ENCODE assay signal across 22 cellular contexts in genomic region chr7:140773104-140773503, GRCh38.
"Had no signal": no experiment of that assay in that cellular context is flagged by ENCODE, and none has a peak within 500 bp of the region (broad histone marks: within the 10 kb centered on the region; RNA-seq: fewer than 3 reads in every experiment).

No MANE protein-coding gene starts in this region.

- ATAC-seq: esophagus mucosa; gastrocnemius medialis; mucosa of descending colon; natural killer cell treated with Interleukin-12 subunit alpha and Interleukin-12 subunit beta and Interleukin-15 and Interleukin-18, amount 100 ng/mL, for 72 hours; stimulated activated memory B cell treated with anti-CD40 and anti-IgM and Interleukin-4, amounts not matched to agents 10 μg/mL and 1 μg/mL and 100 μg/mL, for 72 hours; stimulated activated naive CD8-positive, alpha-beta T cell treated with anti-CD3 and anti-CD28 coated beads, Interleukin-15, amount 100 ng/mL, for 72 hours; upper lobe of right lung had no signal

- H3K9me3 ChIP-seq: gastrocnemius medialis, heart right ventricle, mucosa of descending colon, ovary, right atrium auricular region, testis, upper lobe of right lung, vagina had no signal

- H3K4me3 Mint-ChIP-seq: natural killer cell treated with Interleukin-12 subunit alpha and Interleukin-12 subunit beta and Interleukin-15 and Interleukin-18, amount 100 ng/mL, for 72 hours; neural progenitor cell; stimulated activated memory B cell treated with anti-CD40 and anti-IgM and Interleukin-4, amounts not matched to agents 10 μg/mL and 1 μg/mL and 100 μg/mL, for 72 hours; stimulated activated naive CD8-positive, alpha-beta T cell treated with anti-CD3 and anti-CD28 coated beads, Interleukin-15, amount 100 ng/mL, for 72 hours had no signal

- H3K4me1 Mint-ChIP-seq: neural progenitor cell; stimulated activated memory B cell treated with anti-CD40 and anti-IgM and Interleukin-4, amounts not matched to agents 10 μg/mL and 1 μg/mL and 100 μg/mL, for 72 hours; stimulated activated naive CD8-positive, alpha-beta T cell treated with anti-CD3 and anti-CD28 coated beads, Interleukin-15, amount 100 ng/mL, for 72 hours had no signal

- H3K27ac Mint-ChIP-seq: natural killer cell treated with Interleukin-12 subunit alpha and Interleukin-12 subunit beta and Interleukin-15 and Interleukin-18, amount 100 ng/mL, for 72 hours; neural progenitor cell; stimulated activated memory B cell treated with anti-CD40 and anti-IgM and Interleukin-4, amounts not matched to agents 10 μg/mL and 1 μg/mL and 100 μg/mL, for 72 hours; stimulated activated naive CD8-positive, alpha-beta T cell treated with anti-CD3 and anti-CD28 coated beads, Interleukin-15, amount 100 ng/mL, for 72 hours had no signal

- DNase-seq: cortex of kidney; dorsolateral prefrontal cortex; effector memory CD4-positive, alpha-beta T cell; gastrocnemius medialis; heart right ventricle; hypothalamus; kidney glomerular epithelial cell; mammary epithelial cell; mucosa of descending colon; nucleus accumbens; ovary; stimulated activated CD4-positive, alpha-beta T cell treated with anti-CD3 and anti-CD28 coated beads, Interleukin-4, amount 100 ng/mL, for 1 hour; stimulated activated CD8-positive, alpha-beta memory T cell treated with anti-CD3 and anti-CD28 coated beads, Interleukin-4, amount 100 ng/mL, for 48 hours; stimulated activated naive CD8-positive, alpha-beta T cell treated with anti-CD3 and anti-CD28 coated beads, Interleukin-15, amount 100 ng/mL, for 72 hours; testis; upper lobe of right lung had no signal

- H3K27me3 Mint-ChIP-seq: natural killer cell treated with Interleukin-12 subunit alpha and Interleukin-12 subunit beta and Interleukin-15 and Interleukin-18, amount 100 ng/mL, for 72 hours; stimulated activated memory B cell treated with anti-CD40 and anti-IgM and Interleukin-4, amounts not matched to agents 10 μg/mL and 1 μg/mL and 100 μg/mL, for 72 hours; stimulated activated naive CD8-positive, alpha-beta T cell treated with anti-CD3 and anti-CD28 coated beads, Interleukin-15, amount 100 ng/mL, for 72 hours had no signal
